In the genomic region with DNA sequence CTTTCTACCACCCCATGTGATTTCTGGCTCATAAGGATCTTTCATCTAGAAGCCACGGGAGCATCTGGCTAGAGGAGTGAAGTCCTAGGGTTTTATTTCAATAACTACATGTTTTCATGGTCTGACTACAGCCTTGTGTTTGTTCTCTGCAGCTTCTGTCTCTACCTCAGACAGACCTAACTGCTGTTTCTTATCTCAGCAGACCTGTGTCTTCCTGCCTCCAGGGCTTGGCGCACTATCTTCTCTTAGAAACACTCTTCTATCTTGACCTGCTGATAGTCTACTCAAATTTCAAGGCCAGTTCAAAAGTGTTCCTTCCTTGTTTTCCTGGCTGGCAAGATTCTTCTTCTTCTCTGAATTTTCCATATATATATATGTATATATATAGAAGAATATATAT, we compare ENCODE assay signal across 21 cellular contexts. TPM values are rescaled to one million over a fixed set of nuclear protein-coding genes. Genes with fewer than 3 reads are reported as not detected.
DNase-seq lines count a peak whose midpoint lies in the region; ATAC-seq and TF ChIP-seq lines count a peak whose summit lies in the region.
"Had no signal": no experiment of that assay in that cellular context is flagged by ENCODE, and none has a peak within 500 bp of the region (broad histone marks: within the 10 kb centered on the region; RNA-seq: fewer than 3 reads in every experiment).

No MANE protein-coding gene starts in this region.

- H3K9me3 ChIP-seq in T-helper 17 cell (ENCODE audit: control insufficient read depth, low read length, poor library complexity, severe bottlenecking): no peaks in the 10 kb centered on the region
- H3K9me3 ChIP-seq: HAP-1, SJCRH30 had no signal

- H3K9me3 Mint-ChIP-seq in central memory CD8-positive, alpha-beta T cell: no peaks in the 10 kb centered on the region
- peaks cover 7% of the 10 kb centered on the region for H3K9me3 Mint-ChIP-seq in mesothelial cell of epicardium

- H3K27ac Mint-ChIP-seq in T-helper 17 cell: peak overlapping the region; percentile 4
- peak overlapping the region; percentile 16 for H3K27ac Mint-ChIP-seq in central memory CD8-positive, alpha-beta T cell (ENCODE audit: low read depth)
- peak overlapping the region; percentile 47 for H3K27ac Mint-ChIP-seq in mesothelial cell of epicardium
- H3K27ac Mint-ChIP-seq: CD8-positive, alpha-beta T cell had no signal

- ATAC-seq in T-helper 17 cell (no peak), left lobe of liver (no peak), HG03457 (IDR thresholded peaks at IDR 0.05; ENCODE audit: unreplicated experiment) (no peak)
- no peak for ATAC-seq in central memory CD8-positive, alpha-beta T cell (replicated peaks; ENCODE audit: extremely low read depth, poor library complexity, severe bottlenecking)
- ATAC-seq: CD8-positive, alpha-beta T cell had no signal

- H3K27me3 Mint-ChIP-seq in T-helper 17 cell: no peaks in the 10 kb centered on the region
- no peaks in the 10 kb centered on the region for H3K27me3 Mint-ChIP-seq in central memory CD8-positive, alpha-beta T cell
- no peaks in the 10 kb centered on the region for H3K27me3 Mint-ChIP-seq in mesothelial cell of epicardium (ENCODE audit: low read depth)

- H3K4me1 Mint-ChIP-seq in T-helper 17 cell (peaks cover 61% of the 10 kb centered on the region), mesothelial cell of epicardium (peaks cover 3% of the 10 kb centered on the region)
- peaks cover 63% of the 10 kb centered on the region for H3K4me1 Mint-ChIP-seq in central memory CD8-positive, alpha-beta T cell

- H3K4me3 Mint-ChIP-seq in T-helper 17 cell (no peak overlapping the region), mesothelial cell of epicardium (no peak overlapping the region)
- H3K4me3 Mint-ChIP-seq in central memory CD8-positive, alpha-beta T cell: no peak overlapping the region
- H3K4me3 Mint-ChIP-seq: CD8-positive, alpha-beta T cell had no signal

- no peak for TF ChIP-seq CTCF in mesothelial cell of epicardium (IDR thresholded peaks at IDR 0.05; ENCODE audit: unreplicated experiment)

- H3K36me3 Mint-ChIP-seq in T-helper 17 cell (ENCODE audit: low read depth): peaks cover 2% of the 10 kb centered on the region
- H3K36me3 Mint-ChIP-seq in central memory CD8-positive, alpha-beta T cell (ENCODE audit: insufficient read depth): no peaks in the 10 kb centered on the region
- H3K36me3 Mint-ChIP-seq in mesothelial cell of epicardium: no peaks in the 10 kb centered on the region
- H3K36me3 Mint-ChIP-seq: CD8-positive, alpha-beta T cell had no signal

- peak; percentile 16 for DNase-seq in NCI-H2171 treated with DMSO at 0.1 percent for 48 hours (lab: John Stamatoyannopoulos, UW)
- no peak for DNase-seq in NCI-H2171 (lab: John Stamatoyannopoulos, UW)
- no peak for DNase-seq in T-helper 17 cell
- no peak for DNase-seq in central memory CD8-positive, alpha-beta T cell (ENCODE audit: low spot score in 2 of 2)
- no peak for DNase-seq in mesothelial cell of epicardium (ENCODE audit: low spot score in 2 of 2, unreplicated experiment in 2 of 2)
- no peak for DNase-seq in superior temporal gyrus (ENCODE audit: extremely low spot score)
- DNase-seq in left lobe of liver (ENCODE audit: low spot score): no peak
- DNase-seq: ACHN; CD8-positive, alpha-beta T cell; EL; GF-D8; GM23248; NCI-H1092 treated with DMSO at 0.1 percent for 48 hours; NCI-H1436 treated with DMSO at 0.1 percent for 48 hours; NCI-H1930; NCI-H345; NCI-H524 treated with DMSO at 0.1 percent for 48 hours; NCI-H82; SJCRH30 had no signal

RNA-seq across cellular contexts. Expression of gene TRIB2, which starts 11.0 kb away (rescaled TPM):
- total RNA-seq in T-helper 17 cell: 100 to 1,000 TPM; 166 to 170 TPM
- total RNA-seq in mesothelial cell of epicardium: 21.1 to 25.4 TPM (median 23.7 TPM) in 3 replicates
- total RNA-seq in left lobe of liver: 13.8 TPM
